ENCODE assay signal across 8 cellular contexts in the genomic region with DNA sequence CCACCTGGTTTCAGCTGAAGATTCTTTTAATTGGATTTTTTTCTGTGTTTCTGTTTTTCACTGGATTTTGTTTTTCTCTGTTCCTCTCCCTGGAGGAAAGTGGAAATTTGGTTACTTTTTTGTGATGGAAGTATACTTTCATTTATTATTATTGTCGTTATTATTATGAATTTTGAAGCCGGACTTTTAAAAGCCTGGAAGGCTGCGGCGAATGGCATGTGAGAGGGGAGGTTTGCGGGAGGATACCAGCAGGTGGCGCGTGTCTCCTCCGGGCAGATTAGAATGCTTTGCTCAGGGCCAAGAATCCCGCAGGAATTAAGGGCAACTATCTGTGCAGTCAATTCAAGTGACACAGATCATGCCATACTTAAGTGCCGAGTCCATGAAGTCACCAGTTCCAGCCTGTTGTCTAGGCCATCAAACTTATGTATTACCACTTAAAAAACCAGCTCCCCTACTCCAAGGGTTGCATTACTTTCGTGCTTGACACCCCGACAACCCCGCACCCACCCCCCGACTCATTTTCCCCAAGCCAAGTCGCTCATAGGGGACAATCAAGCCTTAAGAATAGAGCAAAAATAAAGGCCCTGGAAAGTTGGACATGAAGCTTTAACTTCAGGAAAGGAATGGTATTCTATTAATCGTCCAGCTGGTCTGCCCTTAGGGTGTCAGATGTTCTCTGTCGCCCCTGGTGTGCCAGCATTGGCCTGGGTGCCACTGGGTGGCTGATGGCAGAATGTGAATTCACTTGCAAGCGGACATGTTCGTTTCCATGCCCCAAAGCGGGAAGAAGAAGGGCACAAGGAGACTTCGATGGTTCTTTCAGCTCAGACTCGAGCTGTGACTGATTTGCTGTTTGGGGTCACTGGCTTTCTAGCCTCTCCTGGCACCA. TPM values are rescaled to one million over a fixed set of nuclear protein-coding genes. Genes with fewer than 3 reads are reported as not detected.
A peak's percentile ranks its signal among the peaks of the same experiment; 100 is the strongest.
DNase-seq lines count a peak whose midpoint lies in the region; ATAC-seq, FAIRE-seq and TF ChIP-seq lines count a peak whose summit lies in the region.

No MANE protein-coding gene starts in this region.

- DNase-seq in D341Med (ENCODE audit: low spot score) (peak; percentile 80), RCC 7860 (ENCODE audit: low spot score) (peak; percentile 70), superior temporal gyrus (ENCODE audit: extremely low spot score) (peak; percentile 73), T1000 (lab: John Stamatoyannopoulos, UW) (no peak)
- peak; percentile 87 for DNase-seq in activated effector memory CD4-positive, alpha-beta T cell treated with anti-CD3 and anti-CD28 coated beads, Interleukin-2, amount 50 U/mL, for 16 hours

- TF ChIP-seq RAD21 in Ishikawa (IDR thresholded peaks at IDR 0.05; ENCODE audit: low read depth) = peak; percentile 82

- no peak for TF ChIP-seq EP300 in Ishikawa (IDR thresholded peaks at IDR 0.05; ENCODE audit: borderline replicate concordance)
- no peak for TF ChIP-seq EP300 in gastroesophageal sphincter (IDR thresholded peaks at IDR 0.05)

- H3K4me1 ChIP-seq in gastroesophageal sphincter = peaks cover 0 to 40% (median 7%) of the 10 kb centered on the region in 3 donors
- peaks cover 19 to 27% of the 10 kb centered on the region in 2 experiments for H3K4me1 ChIP-seq in neutrophil (ENCODE audit: control insufficient read depth in 1 of 2, insufficient read depth in 1 of 2, low read depth in 1 of 2, low read length in 1 of 2)

- peak; percentile 21 for ATAC-seq in gastroesophageal sphincter

- FAIRE-seq in RCC 7860 (lab: Jason Lieb, UNC) = peak; percentile 62

- H3K4me3 ChIP-seq in gastroesophageal sphincter = peak overlapping the region in 1 of 2 donors; percentile 100
- peak overlapping the region in 1 of 2 experiments; percentile 97 for H3K4me3 ChIP-seq in neutrophil (ENCODE audit: low read depth in 1 of 2, low read length in 1 of 2)

- no peaks in the 10 kb centered on the region for H3K27me3 ChIP-seq in gastroesophageal sphincter
- H3K27me3 ChIP-seq in neutrophil = peaks cover 11% of the 10 kb centered on the region

- peak; percentile 83 to 92 (median 87) for TF ChIP-seq CTCF in gastroesophageal sphincter (IDR thresholded peaks at IDR 0.05)
- peak; percentile 77 for TF ChIP-seq CTCF in neutrophil (IDR thresholded peaks at IDR 0.05)

- no peaks in the 10 kb centered on the region for H3K36me3 ChIP-seq in gastroesophageal sphincter
- H3K36me3 ChIP-seq in neutrophil = no peaks in the 10 kb centered on the region

- H3K27ac ChIP-seq in gastroesophageal sphincter (peak overlapping the region in 3 of 4 donors; percentile 97 to 98 (median 98)), neutrophil (no peak overlapping the region)

- TF ChIP-seq POLR2A in gastroesophageal sphincter (IDR thresholded peaks at IDR 0.05) = no peak

- H3K9me3 ChIP-seq in gastroesophageal sphincter (no peaks in the 10 kb centered on the region), neutrophil (no peaks in the 10 kb centered on the region)

- WGBS in gastroesophageal sphincter (ENCODE audit: low coverage in 1 of 2), 2 donors = 22 to 37% methylated on average over 13 to 17 of the region's 22 CpGs

TF ChIP-seq in Ishikawa, 13 proteins besides CTCF, POLR2A, EP300 and RAD21:
- no peak for TF ChIP-seq CREB1 (IDR thresholded peaks at IDR 0.05; ENCODE audit: low read depth)
- peak; percentile 47 for TF ChIP-seq TEAD4 (IDR thresholded peaks at IDR 0.05)

RNA-seq across cellular contexts. Expression of gene LRCH1, which starts 1.3 kb away (rescaled TPM):
- 10 to 100 TPM; 54.3 to 72.2 (median 57.4) TPM for total RNA-seq in gastroesophageal sphincter
